Comparison of ENCODE assay signal across 20 cellular contexts in genomic region chr5:152987156-152987555, GRCh38.
DNase-seq lines count a peak whose midpoint lies in the region.
"Had no signal": no experiment of that assay in that cellular context is flagged by ENCODE, and none has a peak within 500 bp of the region (broad histone marks: within the 10 kb centered on the region; RNA-seq: fewer than 3 reads in every experiment).

No MANE protein-coding gene starts in this region.

- peak; percentile 12 for DNase-seq in NCI-H146 (lab: John Stamatoyannopoulos, UW)
- no peak for DNase-seq in NCI-H146 treated with DMSO at 0.1 percent for 48 hours (lab: John Stamatoyannopoulos, UW; ENCODE audit: unreplicated experiment)
- DNase-seq in NCI-H2171 treated with DMSO at 0.1 percent for 48 hours (lab: John Stamatoyannopoulos, UW) = peak; percentile 56
- peak; percentile 48 for DNase-seq in cerebellar cortex (ENCODE audit: low spot score)
- DNase-seq in superior temporal gyrus (ENCODE audit: extremely low spot score) = peak; percentile 30
- no peak for DNase-seq in NCI-H1105 (lab: John Stamatoyannopoulos, UW)
- DNase-seq in NOMO-1 treated with dmso at 0.1 percent for 144 hours (lab: John Stamatoyannopoulos, UW; ENCODE audit: unreplicated experiment) = no peak
- DNase-seq in mesenteric fat pad (ENCODE audit: low spot score) = no peak
- DNase-seq: ACHN, DMS153, DND-41, H9, Kasumi-1, NCI-H1092 treated with DMSO at 0.1 percent for 48 hours, NCI-H1436 treated with DMSO at 0.1 percent for 48 hours, NCI-H2107, NCI-H345, NCI-H524 treated with DMSO at 0.1 percent for 48 hours, SHP77 treated with DMSO at 0.1 percent for 48 hours, T-helper 1 cell had no signal

Comparison
In these comparisons a context has a peak if more than half of its experiments do, and no peak if none do; other contexts are left out.
1. DNase-seq: peak in NCI-H146 (single experiment), NCI-H2171 treated with DMSO at 0.1 percent for 48 hours (single experiment), cerebellar cortex (single experiment) and superior temporal gyrus (single experiment); none in NCI-H146 treated with DMSO at 0.1 percent for 48 hours (single experiment), NCI-H1105 (single experiment), NOMO-1 treated with dmso at 0.1 percent for 144 hours (single experiment) and mesenteric fat pad (single experiment).